9 cellular contexts compared by ENCODE assay signal in genomic region chr11:64088159-64089026, GRCh38. TPM values are rescaled to one million over a fixed set of nuclear protein-coding genes. Genes with fewer than 3 reads are reported as not detected.
DNase-seq lines count a peak whose midpoint lies in the region; ATAC-seq, FAIRE-seq and TF ChIP-seq lines count a peak whose summit lies in the region.
"Had no signal": no experiment of that assay in that cellular context is flagged by ENCODE, and none has a peak within 500 bp of the region (broad histone marks: within the 10 kb centered on the region; RNA-seq: fewer than 3 reads in every experiment).

No MANE protein-coding gene starts in this region.

- H3K36me3 ChIP-seq in hepatocyte (replicated peaks; ENCODE audit: insufficient read depth, low read depth): no peaks in the 10 kb centered on the region

- CTCF ChIA-PET in RWPE1 (lab: Yijun Ruan, JAX): interaction anchor here (1.8 kb wide), 1 partner anchor 14 kb away, joined by 4 read pairs; no protein-coding TSS in a partner anchor

- H3K27me3 ChIP-seq in hepatocyte: no peaks in the 10 kb centered on the region

- H3K4me3 ChIP-seq in AG10803 (ENCODE audit: low read length) (no peak overlapping the region), hepatocyte (no peak overlapping the region)

- ATAC-seq in GM19463 (IDR thresholded peaks at IDR 0.05; ENCODE audit: unreplicated experiment) (no peak), GM21360 (IDR thresholded peaks at IDR 0.05; ENCODE audit: unreplicated experiment) (no peak)
- ATAC-seq: T-cell had no signal

- H2AFZ ChIP-seq in hepatocyte: no peak overlapping the region

- H3K4me1 ChIP-seq in hepatocyte (ENCODE audit: insufficient read depth): peaks cover 50% of the 10 kb centered on the region

- no peak overlapping the region for H3K4me2 ChIP-seq in hepatocyte

- H3K27ac ChIP-seq in RWPE1 (peak overlapping the region; percentile 76), hepatocyte (no peak overlapping the region)

- no peaks in the 10 kb centered on the region for H4K20me1 ChIP-seq in hepatocyte (ENCODE audit: insufficient read depth, poor library complexity, severe bottlenecking)

- TF ChIP-seq CTCF in AG10803 (conservative IDR thresholded peaks at IDR 0.05; ENCODE audit: low read length): peak; percentile 24; the same call in 1 of the 2 replicates
- peak; percentile 21; the same call in 1 of the 2 replicates for TF ChIP-seq CTCF in RWPE1 (conservative IDR thresholded peaks at IDR 0.05; ENCODE audit: low read depth)
- TF ChIP-seq CTCF in hepatocyte (IDR thresholded peaks at IDR 0.05; ENCODE audit: poor library complexity): peak; percentile 42

- H3K79me2 ChIP-seq in hepatocyte: no peaks in the 10 kb centered on the region

- no peaks in the 10 kb centered on the region for H3K9me2 ChIP-seq in hepatocyte (replicated peaks; ENCODE audit: insufficient read depth)

- POLR2A ChIA-PET in RWPE1 (lab: Yijun Ruan, JAX; ENCODE audit: low non-redundant PET): no interaction called here

- no peak for DNase-seq in AG10803 (ENCODE audit: low read depth)
- peak; percentile 50 for DNase-seq in GM12891 (ENCODE audit: insufficient read length, low spot score)
- no peak for DNase-seq in RWPE1 (ENCODE audit: low spot score)
- no peak for DNase-seq in hepatocyte (ENCODE audit: low spot score)
- no peak for DNase-seq in NCI-H128 (lab: John Stamatoyannopoulos, UW; ENCODE audit: unreplicated experiment)
- no peak for DNase-seq in NK-92 (lab: John Stamatoyannopoulos, UW; ENCODE audit: unreplicated experiment)
- DNase-seq: T-cell had no signal

- WGBS in hepatocyte (ENCODE audit: low lambda C conversion rate, missing lambda C conversion rate): 75% methylated on average over 20 of the region's 26 CpGs

- no peak for TF ChIP-seq POLR2A in GM12891 (IDR thresholded peaks at IDR 0.05; ENCODE audit: low read depth, low read length)

- no peaks in the 10 kb centered on the region for H3K9me3 ChIP-seq in hepatocyte (ENCODE audit: low read depth)

- no peak for FAIRE-seq in GM12891 (lab: Jason Lieb, UNC)

TF ChIP-seq in GM12891, 5 proteins besides CTCF, POLR2A, EP300 and RAD21:
- TF ChIP-seq PAX5 (IDR thresholded peaks at IDR 0.05; ENCODE audit: insufficient read depth, low read length, severe bottlenecking): no peak
- TF ChIP-seq POLR2AphosphoS5 (IDR thresholded peaks at IDR 0.05; ENCODE audit: low read depth, low read length): no peak
- TF ChIP-seq POU2F2 (IDR thresholded peaks at IDR 0.05; ENCODE audit: low read depth, low read length): no peak
- TF ChIP-seq SPI1 (IDR thresholded peaks at IDR 0.05; ENCODE audit: low read depth, low read length): no peak
- TF ChIP-seq TAF1 (IDR thresholded peaks at IDR 0.05; ENCODE audit: low read depth, low read length): no peak

RNA-seq across cellular contexts. Expression of gene FLRT1, which starts 52.7 kb away (rescaled TPM):
- polyA plus RNA-seq in GM12891 (2012; ENCODE audit: low read depth, missing spikeins): 0.05 TPM
- total RNA-seq in hepatocyte: 0.43 and 0.84 TPM in 2 replicates
- 0.34 and 0.61 TPM in 2 replicates for polyA plus RNA-seq in hepatocyte
- total RNA-seq: T-cell had no signal
